33 cellular contexts compared by ENCODE assay signal in the genomic region with DNA sequence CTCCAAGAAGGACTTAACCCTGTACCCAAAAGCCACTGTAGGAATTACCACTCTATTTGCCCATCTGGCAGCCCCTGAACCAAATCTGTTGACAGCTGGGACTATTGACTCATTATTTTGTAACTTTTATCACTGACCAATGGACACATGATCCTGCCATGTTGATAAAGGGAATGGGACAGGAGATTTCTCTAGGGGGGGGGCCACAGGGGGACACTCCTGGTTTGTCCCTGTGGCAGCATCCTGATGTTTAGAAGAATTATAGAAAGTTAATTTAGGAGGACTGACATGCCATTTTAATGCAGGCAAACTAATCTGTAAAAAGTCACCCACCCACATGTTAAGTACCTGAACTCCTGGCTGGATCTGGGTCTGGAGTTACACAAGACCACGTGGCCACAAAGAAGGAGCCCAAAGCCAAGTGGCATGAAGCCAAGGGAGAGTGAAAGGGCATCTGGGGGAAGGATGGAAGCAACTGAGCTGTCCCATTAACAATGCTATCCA.
DNase-seq lines count a peak whose midpoint lies in the region; ATAC-seq, FAIRE-seq and TF ChIP-seq lines count a peak whose summit lies in the region.
"Had no signal": no experiment of that assay in that cellular context is flagged by ENCODE, and none has a peak within 500 bp of the region (broad histone marks: within the 10 kb centered on the region; RNA-seq: fewer than 3 reads in every experiment).

No MANE protein-coding gene starts in this region.

- no peak overlapping the region for H3K4me3 Mint-ChIP-seq in T-helper 2 cell treated with Interferon-gamma antibody and Interleukin-4, amounts not matched to agents 5 μg/mL and 100 μg/mL, for 36 hours
- H3K4me3 Mint-ChIP-seq: activated CD4-positive, alpha-beta T cell treated with anti-CD3 and anti-CD28 coated beads, Interleukin-2, amount 10 ng/mL, durations not matched to agents 24 days and 14 days; activated naive CD4-positive, alpha-beta T cell treated with anti-CD3 and anti-CD28 coated beads for 36 hours; stimulated activated effector memory CD8-positive, alpha-beta T cell treated with anti-CD3 and anti-CD28 coated beads, Interleukin-12 subunit alpha, Interleukin-12 subunit beta, amount 100 ng/mL, for 72 hours had no signal

- in situ Hi-C loops in HepG2 (cut with HindIII; ENCODE audit: extremely low pct_ligation_motif_present, low pct_unique_long_range_greater_than_20kb): no loop called here

- no peak overlapping the region for H3K4me2 ChIP-seq in HepG2 (ENCODE audit: low read depth, low read length)
- H3K4me2 ChIP-seq: smooth muscle cell had no signal

- intact Hi-C loops in HepG2 (cut with micrococcal nuclease; ENCODE audit: unreplicated experiment) (no loop called here), cardiac septum (cut with DNase I) (no loop called here)

- TF ChIP-seq CTCF in liver (IDR thresholded peaks at IDR 0.05; ENCODE audit: low read depth, low read length, missing input control) (no peak), HepG2 (CRISPR knock-in tag; IDR thresholded peaks at IDR 0.05) (no peak)

- WGBS in liver: 1% methylated on average over 1 of the region's 1 CpG
- WGBS in HepG2 (ENCODE audit: low lambda C conversion rate): 0% methylated on average over 1 of the region's 1 CpG

- TF ChIP-seq EP300 in HepG2 (IDR thresholded peaks at IDR 0.05; ENCODE audit: low read depth in 2 of 2, low read length in 2 of 2): no peak
- no peak for TF ChIP-seq EP300 in HepG2 (CRISPR knock-in tag; IDR thresholded peaks at IDR 0.05; ENCODE audit: borderline replicate concordance)

- FAIRE-seq in HepG2 (lab: Jason Lieb, UNC): no peak
- FAIRE-seq: HTR-8/SVneo had no signal

- POLR2A ChIA-PET in HepG2 (lab: Yijun Ruan, JAX): no interaction called here

- TF ChIP-seq RAD21 in liver (IDR thresholded peaks at IDR 0.05) (peak in 1 of 2 donors; percentile 27), HepG2 (CRISPR knock-in tag; IDR thresholded peaks at IDR 0.05) (no peak)

- H3K9me3 Mint-ChIP-seq in T-helper 2 cell treated with Interferon-gamma antibody and Interleukin-4, amounts not matched to agents 5 μg/mL and 100 μg/mL, for 36 hours: no peaks in the 10 kb centered on the region
- H3K9me3 Mint-ChIP-seq: activated CD4-positive, alpha-beta T cell treated with anti-CD3 and anti-CD28 coated beads, Interleukin-2, amount 10 ng/mL, durations not matched to agents 24 days and 14 days; activated naive CD4-positive, alpha-beta T cell treated with anti-CD3 and anti-CD28 coated beads for 36 hours; stimulated activated effector memory CD8-positive, alpha-beta T cell treated with anti-CD3 and anti-CD28 coated beads, Interleukin-12 subunit alpha, Interleukin-12 subunit beta, amount 100 ng/mL, for 72 hours had no signal

- H3K4me1 ChIP-seq in liver (ENCODE audit: control insufficient read depth in 4 of 4, insufficient read depth in 4 of 4, low read length in 3 of 4) (peaks cover 6 to 23% (median 18%) of the 10 kb centered on the region in 4 donors), HepG2 (ENCODE audit: insufficient read depth, low read length) (no peaks in the 10 kb centered on the region)
- H3K4me1 ChIP-seq: HAP-1 had no signal

- TF ChIP-seq POLR2A in HepG2 (IDR thresholded peaks at IDR 0.05; ENCODE audit: insufficient read depth in 1 of 2, low read depth in 2 of 2, low read length in 2 of 2): no peak

- ATAC-seq in HepG2: no peak
- ATAC-seq in GM18907 (IDR thresholded peaks at IDR 0.05; ENCODE audit: unreplicated experiment): no peak
- no peak for ATAC-seq in GM19463 (IDR thresholded peaks at IDR 0.05; ENCODE audit: unreplicated experiment)
- ATAC-seq: heart left ventricle; stimulated activated effector memory CD8-positive, alpha-beta T cell treated with anti-CD3 and anti-CD28 coated beads, Interleukin-12 subunit alpha, Interleukin-12 subunit beta, amount 100 ng/mL, for 72 hours had no signal

- peaks cover 32% of the 10 kb centered on the region for H3K27me3 Mint-ChIP-seq in T-helper 2 cell treated with Interferon-gamma antibody and Interleukin-4, amounts not matched to agents 5 μg/mL and 100 μg/mL, for 36 hours (ENCODE audit: low read depth)

- H2AFZ ChIP-seq in HepG2 (ENCODE audit: low read length): no peak overlapping the region

- peaks cover 6% of the 10 kb centered on the region for H3K4me1 Mint-ChIP-seq in T-helper 2 cell treated with Interferon-gamma antibody and Interleukin-4, amounts not matched to agents 5 μg/mL and 100 μg/mL, for 36 hours (ENCODE audit: low read depth)

- H3K79me2 ChIP-seq in HepG2 (ENCODE audit: insufficient read depth, low read length): no peaks in the 10 kb centered on the region

- H3K36me3 Mint-ChIP-seq in T-helper 2 cell treated with Interferon-gamma antibody and Interleukin-4, amounts not matched to agents 5 μg/mL and 100 μg/mL, for 36 hours (ENCODE audit: low read depth): no peaks in the 10 kb centered on the region
- H3K36me3 Mint-ChIP-seq: stimulated activated effector memory CD8-positive, alpha-beta T cell treated with anti-CD3 and anti-CD28 coated beads, Interleukin-12 subunit alpha, Interleukin-12 subunit beta, amount 100 ng/mL, for 72 hours had no signal

- peak overlapping the region; percentile 74 to 89 for H3K27ac ChIP-seq in liver (ENCODE audit: low read depth in 1 of 2, low read length in 2 of 2)
- H3K27ac ChIP-seq in HepG2 (ENCODE audit: extremely low read length, insufficient read depth, low read length): no peak overlapping the region
- H3K27ac ChIP-seq: C4-2B, cardiac muscle cell, heart left ventricle, SK-N-MC, WERI-Rb-1 had no signal

- H3K9me3 ChIP-seq in liver (ENCODE audit: control insufficient read depth in 4 of 4, low read length in 3 of 4) (no peaks in the 10 kb centered on the region), HepG2 (ENCODE audit: low read length) (no peaks in the 10 kb centered on the region)
- H3K9me3 ChIP-seq: HAP-1, heart left ventricle had no signal

- H4K20me1 ChIP-seq in HepG2 (ENCODE audit: insufficient read depth, low read length): no peaks in the 10 kb centered on the region

- BruUV-seq in HepG2 (replicated peaks; lab: Mats Ljungman, UMichigan): no TSS peak

- no peak overlapping the region for H3K9ac ChIP-seq in liver (ENCODE audit: low read depth in 1 of 2, low read length in 2 of 2)
- no peak overlapping the region for H3K9ac ChIP-seq in HepG2 (ENCODE audit: insufficient read depth, low read depth, low read length)

- H3K4me3 ChIP-seq in liver (ENCODE audit: low read depth in 1 of 3, low read length in 3 of 3) (no peak overlapping the region), HepG2 (replicated peaks in 1 of 3; ENCODE audit: insufficient read depth in 1 of 3, low read depth in 2 of 3, low read length in 3 of 3) (no peak overlapping the region)
- H3K4me3 ChIP-seq: cardiac muscle cell, HAP-1, heart left ventricle, SK-N-MC, smooth muscle cell had no signal

- H3K27me3 ChIP-seq in liver (ENCODE audit: control insufficient read depth in 4 of 4, insufficient read depth in 4 of 4, low read length in 3 of 4) (no peaks in the 10 kb centered on the region), HepG2 (ENCODE audit: control insufficient read depth in 1 of 2, insufficient read depth in 2 of 2, low read length in 2 of 2) (no peaks in the 10 kb centered on the region)
- H3K27me3 ChIP-seq: cardiac muscle cell had no signal

- H3K27ac Mint-ChIP-seq in T-helper 2 cell treated with Interferon-gamma antibody and Interleukin-4, amounts not matched to agents 5 μg/mL and 100 μg/mL, for 36 hours: no peak overlapping the region
- H3K27ac Mint-ChIP-seq: activated CD4-positive, alpha-beta T cell treated with anti-CD3 and anti-CD28 coated beads, Interleukin-2, amount 10 ng/mL, durations not matched to agents 24 days and 14 days; activated naive CD4-positive, alpha-beta T cell treated with anti-CD3 and anti-CD28 coated beads for 36 hours; stimulated activated effector memory CD8-positive, alpha-beta T cell treated with anti-CD3 and anti-CD28 coated beads, Interleukin-12 subunit alpha, Interleukin-12 subunit beta, amount 100 ng/mL, for 72 hours had no signal

- no peak for DNase-seq in HepG2 (ENCODE audit: low spot score)
- DNase-seq in RPMI7951 (ENCODE audit: low read depth): peak; percentile 69
- DNase-seq in iris pigment epithelial cell (ENCODE audit: low read depth): peak; percentile 51
- DNase-seq in cardiac septum (ENCODE audit: low spot score): no peak
- DNase-seq in T-helper 2 cell treated with Interferon-gamma antibody and Interleukin-4, amounts not matched to agents 5 μg/mL and 100 μg/mL, for 36 hours (ENCODE audit: low spot score): no peak
- DNase-seq: ACHN; activated CD4-positive, alpha-beta T cell treated with anti-CD3 and anti-CD28 coated beads, Interleukin-2, amount 10 ng/mL, durations not matched to agents 24 days and 14 days; activated naive CD4-positive, alpha-beta T cell treated with anti-CD3 and anti-CD28 coated beads for 36 hours; activated T-cell treated with anti-CD3 and anti-CD28 coated beads, Interleukin-2, amount 50 U/mL, for 48 hours; amygdala; Calu3; heart left ventricle; Karpas-422; mesendoderm; NCI-H1048; NCI-H2081; NCI-H510A; nucleus accumbens; RPMI8226; stimulated activated CD4-positive, alpha-beta T cell treated with anti-CD3 and anti-CD28 coated beads, Interleukin-2, amount 100 ng/mL, for 24 hours; substantia nigra; T-helper 9 cell; WERI-Rb-1 had no signal

- no peaks in the 10 kb centered on the region for H3K36me3 ChIP-seq in liver (ENCODE audit: control insufficient read depth in 4 of 4, insufficient read depth in 3 of 4, low read depth in 1 of 4, low read length in 3 of 4)
- H3K36me3 ChIP-seq in HepG2 (replicated peaks in 1 of 2; ENCODE audit: control insufficient read depth in 1 of 2, insufficient read depth in 2 of 2, low read length in 2 of 2): no peaks in the 10 kb centered on the region
- H3K36me3 ChIP-seq: cardiac muscle cell, HAP-1, heart left ventricle, WERI-Rb-1 had no signal

- CTCF ChIA-PET in HepG2 (lab: Yijun Ruan, JAX; ENCODE audit: low intra/inter-chr PET ratio, low total read pairs): no interaction called here

TF ChIP-seq in liver, 16 proteins besides CTCF, POLR2A, EP300 and RAD21 (continues in another document):
- TF ChIP-seq NR2F2 (IDR thresholded peaks at IDR 0.05) (no peak), TAF1 (conservative IDR thresholded peaks at IDR 0.05) (no peak), RXRA (IDR thresholded peaks at IDR 0.05) (peak; percentile 69 to 92), HNF4G (IDR thresholded peaks at IDR 0.05) (no peak)
- TF ChIP-seq, protein P1, sequence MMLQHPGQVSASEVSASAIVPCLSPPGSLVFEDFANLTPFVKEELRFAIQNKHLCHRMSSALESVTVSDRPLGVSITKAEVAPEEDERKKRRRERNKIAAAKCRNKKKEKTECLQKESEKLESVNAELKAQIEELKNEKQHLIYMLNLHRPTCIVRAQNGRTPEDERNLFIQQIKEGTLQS (IDR thresholded peaks at IDR 0.05): peak; percentile 11

Comparison
In these comparisons a context has a peak if more than half of its experiments do, and no peak if none do; other contexts are left out.
1. DNase-seq: peak in RPMI7951 (single experiment) and iris pigment epithelial cell (single experiment); none in HepG2 (single experiment), cardiac septum (single experiment) and T-helper 2 cell treated with Interferon-gamma antibody and Interleukin-4, amounts not matched to agents 5 μg/mL and 100 μg/mL, for 36 hours (single experiment).